Comparison of ENCODE assay signal across 2 cellular contexts in the genomic region with DNA sequence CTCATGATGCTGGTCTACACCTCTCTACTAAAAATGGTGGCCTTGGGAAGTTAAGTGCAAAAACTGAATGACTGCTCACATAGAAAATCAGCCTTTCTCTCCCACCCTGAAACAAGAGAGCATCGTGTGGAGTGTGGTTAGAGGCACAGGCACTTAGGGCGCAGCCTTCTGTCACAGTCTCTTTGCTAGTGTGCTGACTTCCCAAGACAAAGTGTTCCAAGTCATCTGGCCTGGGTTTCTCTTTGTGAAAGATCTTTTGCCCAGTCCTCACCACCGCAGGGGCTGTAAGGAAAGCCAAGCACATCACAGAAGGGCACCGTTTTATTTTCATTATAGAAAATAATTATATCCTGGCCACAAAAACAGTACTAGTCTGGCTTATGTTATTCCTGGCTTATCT.
TF ChIP-seq lines count a peak whose summit lies in the region.

No MANE protein-coding gene starts in this region.

TF ChIP-seq in WTC11, 78 proteins besides CTCF, POLR2A, EP300 and RAD21:
- no peak for TF ChIP-seq MXD4 (CRISPR knock-in tag; IDR thresholded peaks at IDR 0.05; ENCODE audit: borderline replicate concordance)
- TF ChIP-seq, protein P1, sequence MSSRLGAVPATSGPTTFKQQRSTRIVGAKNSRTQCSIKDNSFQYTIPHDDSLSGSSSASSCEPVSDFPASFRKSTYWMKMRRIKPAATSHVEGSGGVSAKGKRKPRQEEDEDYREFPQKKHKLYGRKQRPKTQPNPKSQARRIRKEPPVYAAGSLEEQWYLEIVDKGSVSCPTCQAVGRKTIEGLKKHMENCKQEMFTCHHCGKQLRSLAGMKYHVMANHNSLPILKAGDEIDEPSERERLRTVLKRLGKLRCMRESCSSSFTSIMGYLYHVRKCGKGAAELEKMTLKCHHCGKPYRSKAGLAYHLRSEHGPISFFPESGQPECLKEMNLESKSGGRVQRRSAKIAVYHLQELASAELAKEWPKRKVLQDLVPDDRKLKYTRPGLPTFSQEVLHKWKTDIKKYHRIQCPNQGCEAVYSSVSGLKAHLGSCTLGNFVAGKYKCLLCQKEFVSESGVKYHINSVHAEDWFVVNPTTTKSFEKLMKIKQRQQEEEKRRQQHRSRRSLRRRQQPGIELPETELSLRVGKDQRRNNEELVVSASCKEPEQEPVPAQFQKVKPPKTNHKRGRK (CRISPR knock-in tag; IDR thresholded peaks at IDR 0.05; ENCODE audit: borderline replicate concordance), result no peak
- no peak for TF ChIP-seq ZNF263 (CRISPR knock-in tag; IDR thresholded peaks at IDR 0.05; ENCODE audit: low read depth)
- TF ChIP-seq, protein P2, sequence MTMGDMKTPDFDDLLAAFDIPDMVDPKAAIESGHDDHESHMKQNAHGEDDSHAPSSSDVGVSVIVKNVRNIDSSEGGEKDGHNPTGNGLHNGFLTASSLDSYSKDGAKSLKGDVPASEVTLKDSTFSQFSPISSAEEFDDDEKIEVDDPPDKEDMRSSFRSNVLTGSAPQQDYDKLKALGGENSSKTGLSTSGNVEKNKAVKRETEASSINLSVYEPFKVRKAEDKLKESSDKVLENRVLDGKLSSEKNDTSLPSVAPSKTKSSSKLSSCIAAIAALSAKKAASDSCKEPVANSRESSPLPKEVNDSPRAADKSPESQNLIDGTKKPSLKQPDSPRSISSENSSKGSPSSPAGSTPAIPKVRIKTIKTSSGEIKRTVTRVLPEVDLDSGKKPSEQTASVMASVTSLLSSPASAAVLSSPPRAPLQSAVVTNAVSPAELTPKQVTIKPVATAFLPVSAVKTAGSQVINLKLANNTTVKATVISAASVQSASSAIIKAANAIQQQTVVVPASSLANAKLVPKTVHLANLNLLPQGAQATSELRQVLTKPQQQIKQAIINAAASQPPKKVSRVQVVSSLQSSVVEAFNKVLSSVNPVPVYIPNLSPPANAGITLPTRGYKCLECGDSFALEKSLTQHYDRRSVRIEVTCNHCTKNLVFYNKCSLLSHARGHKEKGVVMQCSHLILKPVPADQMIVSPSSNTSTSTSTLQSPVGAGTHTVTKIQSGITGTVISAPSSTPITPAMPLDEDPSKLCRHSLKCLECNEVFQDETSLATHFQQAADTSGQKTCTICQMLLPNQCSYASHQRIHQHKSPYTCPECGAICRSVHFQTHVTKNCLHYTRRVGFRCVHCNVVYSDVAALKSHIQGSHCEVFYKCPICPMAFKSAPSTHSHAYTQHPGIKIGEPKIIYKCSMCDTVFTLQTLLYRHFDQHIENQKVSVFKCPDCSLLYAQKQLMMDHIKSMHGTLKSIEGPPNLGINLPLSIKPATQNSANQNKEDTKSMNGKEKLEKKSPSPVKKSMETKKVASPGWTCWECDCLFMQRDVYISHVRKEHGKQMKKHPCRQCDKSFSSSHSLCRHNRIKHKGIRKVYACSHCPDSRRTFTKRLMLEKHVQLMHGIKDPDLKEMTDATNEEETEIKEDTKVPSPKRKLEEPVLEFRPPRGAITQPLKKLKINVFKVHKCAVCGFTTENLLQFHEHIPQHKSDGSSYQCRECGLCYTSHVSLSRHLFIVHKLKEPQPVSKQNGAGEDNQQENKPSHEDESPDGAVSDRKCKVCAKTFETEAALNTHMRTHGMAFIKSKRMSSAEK (CRISPR knock-in tag; IDR thresholded peaks at IDR 0.05; ENCODE audit: borderline replicate concordance), result no peak
- TF ChIP-seq, protein P3, sequence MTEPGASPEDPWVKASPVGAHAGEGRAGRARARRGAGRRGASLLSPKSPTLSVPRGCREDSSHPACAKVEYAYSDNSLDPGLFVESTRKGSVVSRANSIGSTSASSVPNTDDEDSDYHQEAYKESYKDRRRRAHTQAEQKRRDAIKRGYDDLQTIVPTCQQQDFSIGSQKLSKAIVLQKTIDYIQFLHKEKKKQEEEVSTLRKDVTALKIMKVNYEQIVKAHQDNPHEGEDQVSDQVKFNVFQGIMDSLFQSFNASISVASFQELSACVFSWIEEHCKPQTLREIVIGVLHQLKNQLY (CRISPR knock-in tag; IDR thresholded peaks at IDR 0.05), result no peak
- TF ChIP-seq JUN (CRISPR knock-in tag; IDR thresholded peaks at IDR 0.05), result no peak
- no peak for TF ChIP-seq ZNF121 (CRISPR knock-in tag; IDR thresholded peaks at IDR 0.05)
- no peak for TF ChIP-seq GABPB1 (CRISPR knock-in tag; IDR thresholded peaks at IDR 0.05)
- TF ChIP-seq HMGA2 (CRISPR knock-in tag; IDR thresholded peaks at IDR 0.05), result no peak
- TF ChIP-seq ZNF219 (CRISPR knock-in tag; IDR thresholded peaks at IDR 0.05; ENCODE audit: borderline replicate concordance), result no peak

TF ChIP-seq in H1, 55 proteins besides CTCF, POLR2A, EP300 and RAD21:
- no peak for TF ChIP-seq BRCA1 (IDR thresholded peaks at IDR 0.05; ENCODE audit: low read depth, low read length)
- no peak for TF ChIP-seq SAP30 (IDR thresholded peaks at IDR 0.05; ENCODE audit: insufficient read depth, insufficient replicate concordance, low read length)
- TF ChIP-seq GTF2F1 (IDR thresholded peaks at IDR 0.05; ENCODE audit: borderline replicate concordance, low read depth, low read length), result no peak
- TF ChIP-seq POLR2AphosphoS5 (IDR thresholded peaks at IDR 0.05; ENCODE audit: low read depth, low read length), result no peak
- TF ChIP-seq EZH2 (IDR thresholded peaks at IDR 0.05; ENCODE audit: low read depth, low read length, severe bottlenecking), result no peak
- TF ChIP-seq PHF8 (conservative IDR thresholded peaks at IDR 0.05; ENCODE audit: low read depth, low read length), result no peak
- no peak for TF ChIP-seq CBX5 (IDR thresholded peaks at IDR 0.05; ENCODE audit: low read depth, low read length)
- TF ChIP-seq RBBP5 (IDR thresholded peaks at IDR 0.05; ENCODE audit: borderline replicate concordance, low read depth, low read length), result no peak
- TF ChIP-seq RNF2 (IDR thresholded peaks at IDR 0.05; ENCODE audit: borderline replicate concordance, low read depth, low read length, missing control alignments, poor library complexity, severe bottlenecking), result no peak
- no peak for TF ChIP-seq JUN (IDR thresholded peaks at IDR 0.05; ENCODE audit: low read depth, low read length)
- TF ChIP-seq, protein P4, sequence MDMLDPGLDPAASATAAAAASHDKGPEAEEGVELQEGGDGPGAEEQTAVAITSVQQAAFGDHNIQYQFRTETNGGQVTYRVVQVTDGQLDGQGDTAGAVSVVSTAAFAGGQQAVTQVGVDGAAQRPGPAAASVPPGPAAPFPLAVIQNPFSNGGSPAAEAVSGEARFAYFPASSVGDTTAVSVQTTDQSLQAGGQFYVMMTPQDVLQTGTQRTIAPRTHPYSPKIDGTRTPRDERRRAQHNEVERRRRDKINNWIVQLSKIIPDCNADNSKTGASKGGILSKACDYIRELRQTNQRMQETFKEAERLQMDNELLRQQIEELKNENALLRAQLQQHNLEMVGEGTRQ (IDR thresholded peaks at IDR 0.05; ENCODE audit: low read length), result no peak
- TF ChIP-seq BACH1 (IDR thresholded peaks at IDR 0.05; ENCODE audit: low read length), result no peak
- TF ChIP-seq SP1 (IDR thresholded peaks at IDR 0.05; ENCODE audit: low read depth, low read length), result no peak
- no peak for TF ChIP-seq TEAD4 (IDR thresholded peaks at IDR 0.05; ENCODE audit: low read depth, low read length)
- TF ChIP-seq KDM5A (IDR thresholded peaks at IDR 0.05; ENCODE audit: low read length), result no peak
- TF ChIP-seq, protein P5, sequence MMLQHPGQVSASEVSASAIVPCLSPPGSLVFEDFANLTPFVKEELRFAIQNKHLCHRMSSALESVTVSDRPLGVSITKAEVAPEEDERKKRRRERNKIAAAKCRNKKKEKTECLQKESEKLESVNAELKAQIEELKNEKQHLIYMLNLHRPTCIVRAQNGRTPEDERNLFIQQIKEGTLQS (IDR thresholded peaks at IDR 0.05; ENCODE audit: insufficient read depth, low read depth, low read length), result no peak
- TF ChIP-seq YY1 (IDR thresholded peaks at IDR 0.05; ENCODE audit: low read depth, low read length), result no peak
- no peak for TF ChIP-seq NANOG (IDR thresholded peaks at IDR 0.05; ENCODE audit: insufficient read depth, low read depth, low read length, poor library complexity, severe bottlenecking)
- no peak for TF ChIP-seq SP2 (IDR thresholded peaks at IDR 0.05; ENCODE audit: low read length)
